In the genomic region with DNA sequence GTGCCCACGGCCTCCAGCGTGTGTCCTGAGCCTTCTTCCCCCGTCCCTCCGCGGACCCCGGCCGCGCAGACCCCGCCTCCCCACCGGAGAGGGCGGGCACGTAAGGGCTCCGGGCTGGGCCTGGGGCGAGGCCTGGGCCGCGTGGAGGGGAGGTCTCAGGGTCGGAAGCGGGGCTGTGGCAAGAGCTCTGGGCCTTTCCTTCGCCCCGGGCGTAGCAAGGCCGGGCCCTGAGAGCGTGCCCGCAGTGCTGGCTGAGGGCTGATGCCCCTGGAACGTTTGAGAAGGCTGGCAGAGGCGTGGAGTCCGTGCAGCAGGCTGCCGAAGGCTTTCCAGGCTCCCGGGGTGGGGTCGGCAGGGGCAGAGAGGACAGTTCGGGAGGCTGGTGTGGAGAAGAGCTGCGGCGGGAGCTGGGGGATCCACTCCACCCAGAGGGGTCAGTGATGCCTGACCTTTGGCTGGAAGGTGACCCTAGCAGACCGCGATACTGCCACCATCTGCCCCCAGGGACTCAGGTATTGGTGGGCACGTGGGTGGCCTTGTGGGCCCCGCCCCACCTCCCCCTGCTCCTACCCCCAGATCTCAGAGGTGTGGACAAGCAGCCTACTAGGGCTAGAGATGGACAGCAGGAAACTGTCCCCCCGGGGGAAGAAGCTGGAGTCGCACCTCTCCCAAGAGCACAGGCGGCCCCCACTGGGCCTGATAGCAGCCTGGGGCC, we compare ENCODE assay signal across 8 cellular contexts. TPM values are rescaled to one million over a fixed set of nuclear protein-coding genes. Genes with fewer than 3 reads are reported as not detected.
A peak's percentile ranks its signal among the peaks of the same experiment; 100 is the strongest.
DNase-seq lines count a peak whose midpoint lies in the region; ATAC-seq, FAIRE-seq and TF ChIP-seq lines count a peak whose summit lies in the region.

No MANE protein-coding gene starts in this region.

- CTCF ChIA-PET in A673 (lab: Charles Lee) (no interaction called here), MCF 10A (lab: Yijun Ruan, JAX) (interaction anchor here (0.6 to 1.5 kb wide), 4 partner anchors 32 to 134 kb away, joined by 3 to 10 read pairs (median 4); no protein-coding TSS in a partner anchor)

- BruUV-seq in A673 (replicated peaks; lab: Mats Ljungman, UMichigan) (no TSS peak), MCF 10A (replicated peaks; lab: Mats Ljungman, UMichigan) (no TSS peak)

- no peak for TF ChIP-seq CTCF in A673 (conservative IDR thresholded peaks at IDR 0.05; ENCODE audit: low read depth, low read length)
- TF ChIP-seq CTCF in OCI-LY3 (IDR thresholded peaks at IDR 0.05; ENCODE audit: low read depth, low read length), result no peak
- no peak for TF ChIP-seq CTCF in MCF 10A (IDR thresholded peaks at IDR 0.05; ENCODE audit: unreplicated experiment)
- TF ChIP-seq CTCF in suprapubic skin (IDR thresholded peaks at IDR 0.05), result no peak

- H3K27ac ChIP-seq in A673 (ENCODE audit: low read depth, low read length, poor library complexity, severe bottlenecking), result peak overlapping the region; percentile 91
- H3K27ac ChIP-seq in OCI-LY3 (ENCODE audit: low read length), result peak overlapping the region; percentile 49
- H3K27ac ChIP-seq in layer of hippocampus (ENCODE audit: low read depth, low read length), result peak overlapping the region; percentile 92
- peak overlapping the region; percentile 84 for H3K27ac ChIP-seq in suprapubic skin

- no peak for FAIRE-seq in GM12891 (lab: Jason Lieb, UNC)

- H3K9me3 ChIP-seq in A673 (ENCODE audit: low read depth, low read length, poor library complexity, severe bottlenecking) (peaks cover 33% of the 10 kb centered on the region), OCI-LY3 (ENCODE audit: insufficient read depth, low read length) (peaks cover 10% of the 10 kb centered on the region), suprapubic skin (no peaks in the 10 kb centered on the region)

- H3K4me2 ChIP-seq in OCI-LY3 (ENCODE audit: low read length), result peak overlapping the region; percentile 84

- DNase-seq in A673 (ENCODE audit: low spot score) (peak; percentile 60), GM12891 (ENCODE audit: insufficient read length, low spot score) (peak; percentile 78), MCF 10A (ENCODE audit: unreplicated experiment) (no peak), suprapubic skin (ENCODE audit: low spot score in 2 of 2) (no peak), HK-2 (ENCODE audit: unreplicated experiment) (no peak)

- peak overlapping the region; percentile 63 for H3K27ac Mint-ChIP-seq in MCF 10A (ENCODE audit: low read depth, unreplicated experiment)

- H3K36me3 ChIP-seq in A673 (ENCODE audit: insufficient read depth, low read length, poor library complexity, severe bottlenecking), result peaks cover 21% of the 10 kb centered on the region
- H3K36me3 ChIP-seq in OCI-LY3 (replicated peaks; ENCODE audit: low read depth, low read length), result peaks cover 38% of the 10 kb centered on the region
- peaks cover 21% of the 10 kb centered on the region for H3K36me3 ChIP-seq in suprapubic skin

- peaks cover 17% of the 10 kb centered on the region for H3K79me2 ChIP-seq in OCI-LY3 (ENCODE audit: low read length)

- WGBS in suprapubic skin, result 6% methylated on average over 23 of the region's 40 CpGs

- no peaks in the 10 kb centered on the region for H4K20me1 ChIP-seq in OCI-LY3 (ENCODE audit: insufficient read depth, low read length)

- H3K4me3 ChIP-seq in A673 (ENCODE audit: low read depth, low read length, poor library complexity, severe bottlenecking) (peak overlapping the region; percentile 67), OCI-LY3 (ENCODE audit: low read length) (peak overlapping the region; percentile 93), suprapubic skin (peak overlapping the region; percentile 88)

- TF ChIP-seq POLR2A in GM12891 (IDR thresholded peaks at IDR 0.05; ENCODE audit: low read depth, low read length) (no peak), suprapubic skin (IDR thresholded peaks at IDR 0.05) (no peak)

- H3K27me3 ChIP-seq in A673 (replicated peaks; ENCODE audit: insufficient read depth, low read depth, low read length, poor library complexity) (no peaks in the 10 kb centered on the region), OCI-LY3 (ENCODE audit: low read depth, low read length) (no peaks in the 10 kb centered on the region), layer of hippocampus (ENCODE audit: control insufficient read depth, insufficient read depth, low read length) (no peaks in the 10 kb centered on the region), suprapubic skin (no peaks in the 10 kb centered on the region)

- H3K4me3 Mint-ChIP-seq in MCF 10A (ENCODE audit: unreplicated experiment), result peak overlapping the region; percentile 72

- H3K4me1 ChIP-seq in A673 (ENCODE audit: insufficient read depth, low read length, poor library complexity, severe bottlenecking) (peaks cover 5% of the 10 kb centered on the region), OCI-LY3 (ENCODE audit: low read length) (peaks cover 17% of the 10 kb centered on the region), suprapubic skin (peaks cover 21% of the 10 kb centered on the region)

- no peaks in the 10 kb centered on the region for H3K4me1 Mint-ChIP-seq in MCF 10A (ENCODE audit: insufficient read depth, unreplicated experiment)

- H3K36me3 Mint-ChIP-seq in MCF 10A (ENCODE audit: insufficient read depth, unreplicated experiment), result peaks cover 29% of the 10 kb centered on the region

- no peaks in the 10 kb centered on the region for H3K27me3 Mint-ChIP-seq in MCF 10A (ENCODE audit: insufficient read depth, unreplicated experiment)

- H3K9ac ChIP-seq in OCI-LY3 (ENCODE audit: low read length), result peak overlapping the region; percentile 89

- intact Hi-C loops in A673 (cut with micrococcal nuclease; ENCODE audit: unreplicated experiment) (no loop called here), MCF 10A (cut with micrococcal nuclease) (no loop called here)

- POLR2A ChIA-PET in A673 (lab: Charles Lee; ENCODE audit: low non-redundant PET), result interaction anchor here (0.7 kb wide), 1 partner anchor 91 kb away, joined by 16 read pairs; no protein-coding TSS in a partner anchor
- POLR2A ChIA-PET in MCF 10A (lab: Yijun Ruan, JAX), result interaction anchor here (0.6 to 1.4 kb wide), 3 partner anchors 53 to 98 kb away, joined by 3 read pairs; partner anchors contain the start of gene BRF1

- peaks cover 8% of the 10 kb centered on the region for H3K9me3 Mint-ChIP-seq in MCF 10A (ENCODE audit: unreplicated experiment)

- H2AFZ ChIP-seq in OCI-LY3 (ENCODE audit: low read depth, low read length), result no peak overlapping the region

- peak; percentile 47 for ATAC-seq in HG03045 (IDR thresholded peaks at IDR 0.05; ENCODE audit: unreplicated experiment)

- no peak for TF ChIP-seq EP300 in suprapubic skin (IDR thresholded peaks at IDR 0.05)

TF ChIP-seq in GM12891, 5 proteins besides CTCF, POLR2A, EP300 and RAD21:
- TF ChIP-seq SPI1 (IDR thresholded peaks at IDR 0.05; ENCODE audit: low read depth, low read length) (no peak), POU2F2 (IDR thresholded peaks at IDR 0.05; ENCODE audit: low read depth, low read length) (no peak), PAX5 (IDR thresholded peaks at IDR 0.05; ENCODE audit: insufficient read depth, low read length, severe bottlenecking) (no peak), POLR2AphosphoS5 (IDR thresholded peaks at IDR 0.05; ENCODE audit: low read depth, low read length) (no peak), TAF1 (IDR thresholded peaks at IDR 0.05; ENCODE audit: low read depth, low read length) (no peak)

RNA-seq across cellular contexts. Expression of gene TEX22, which starts 0.5 kb away (rescaled TPM):
- total RNA-seq in A673 (2021), result 2.1 and 2.7 TPM in 2 replicates
- 0.32 TPM for polyA plus RNA-seq in GM12891 (2012; ENCODE audit: low read depth, missing spikeins)
- total RNA-seq in MCF 10A (2022), result 4.1 and 6.2 TPM in 2 replicates
- under 1 TPM in 1 of 4 donors, not detected in 3; 0.80 TPM for total RNA-seq in suprapubic skin

RNA-seq across cellular contexts. Expression of gene MTA1, which starts 20.7 kb away (rescaled TPM):
- 238 and 250 TPM in 2 replicates for total RNA-seq in A673 (2021)
- 64.5 TPM for polyA plus RNA-seq in GM12891 (2012; ENCODE audit: low read depth, missing spikeins)
- 154 and 166 TPM in 2 replicates for total RNA-seq in MCF 10A (2022)
- 100 to 1,000 TPM in 1 of 4 donors, 10 to 100 TPM in 3; 38.1 to 107 (median 59.5) TPM for total RNA-seq in suprapubic skin

Comparison
In these comparisons a context has a peak if more than half of its experiments do, and no peak if none do; other contexts are left out.
1. DNase-seq: peak in A673 (single experiment) and GM12891 (single experiment); none in MCF 10A (single experiment), suprapubic skin (0 of 2) and HK-2 (single experiment).
2. Peak in every context shown above with its lines, with median percentiles within 50 percentile points of each other: H3K27ac ChIP-seq and H3K4me3 ChIP-seq.